ENCODE assay signal across 12 cellular contexts in genomic region chr16:84795338-84796053, GRCh38. TPM values are rescaled to one million over a fixed set of nuclear protein-coding genes. Genes with fewer than 3 reads are reported as not detected.
DNase-seq lines count a peak whose midpoint lies in the region; ATAC-seq and TF ChIP-seq lines count a peak whose summit lies in the region.
"Had no signal": no experiment of that assay in that cellular context is flagged by ENCODE, and none has a peak within 500 bp of the region (broad histone marks: within the 10 kb centered on the region; RNA-seq: fewer than 3 reads in every experiment).

No MANE protein-coding gene starts in this region.

- no peak overlapping the region for H3K4me3 ChIP-seq in astrocyte of the spinal cord (ENCODE audit: low read depth, low read length)

- DNase-seq in CD1c-positive myeloid dendritic cell (ENCODE audit: extremely low spot score) (peak; percentile 9), astrocyte of the spinal cord (ENCODE audit: low read depth, low spot score) (peak; percentile 83), hepatic stellate cell (ENCODE audit: low spot score) (peak; percentile 94), sciatic nerve (ENCODE audit: low spot score) (peak; percentile 85), iPS-NIHi11 (ENCODE audit: low spot score) (no peak), T-helper 2 cell (no peak)
- DNase-seq: cerebellar nuclear complex, COR-L47, NCI-H1105 had no signal

- in situ Hi-C loops in astrocyte of the spinal cord (cut with HindIII; ENCODE audit: low sequenced_read_pairs): no loop called here

- TF ChIP-seq CTCF in astrocyte of the spinal cord (IDR thresholded peaks at IDR 0.05; ENCODE audit: low read depth, low read length): no peak

- peak; percentile 98 for ATAC-seq in sciatic nerve
- no peak for ATAC-seq in HG03439 (IDR thresholded peaks at IDR 0.05; ENCODE audit: unreplicated experiment)
- ATAC-seq in HG03457 (IDR thresholded peaks at IDR 0.05; ENCODE audit: unreplicated experiment): no peak
- ATAC-seq: Panc1 had no signal

- intact Hi-C loops in sciatic nerve (cut with DNase I): no loop called here

RNA-seq across cellular contexts. Expression of gene CRISPLD2, which starts 24.3 kb away (rescaled TPM):
- total RNA-seq in sciatic nerve: 118 TPM

Comparison
In these comparisons a context has a peak if more than half of its experiments do, and no peak if none do; other contexts are left out.
1. DNase-seq: peak in CD1c-positive myeloid dendritic cell (single experiment), astrocyte of the spinal cord (single experiment), hepatic stellate cell (single experiment) and sciatic nerve (single experiment); none in iPS-NIHi11 (single experiment) and T-helper 2 cell (0 of 5).